21 cellular contexts compared by ENCODE assay signal in the genomic region with DNA sequence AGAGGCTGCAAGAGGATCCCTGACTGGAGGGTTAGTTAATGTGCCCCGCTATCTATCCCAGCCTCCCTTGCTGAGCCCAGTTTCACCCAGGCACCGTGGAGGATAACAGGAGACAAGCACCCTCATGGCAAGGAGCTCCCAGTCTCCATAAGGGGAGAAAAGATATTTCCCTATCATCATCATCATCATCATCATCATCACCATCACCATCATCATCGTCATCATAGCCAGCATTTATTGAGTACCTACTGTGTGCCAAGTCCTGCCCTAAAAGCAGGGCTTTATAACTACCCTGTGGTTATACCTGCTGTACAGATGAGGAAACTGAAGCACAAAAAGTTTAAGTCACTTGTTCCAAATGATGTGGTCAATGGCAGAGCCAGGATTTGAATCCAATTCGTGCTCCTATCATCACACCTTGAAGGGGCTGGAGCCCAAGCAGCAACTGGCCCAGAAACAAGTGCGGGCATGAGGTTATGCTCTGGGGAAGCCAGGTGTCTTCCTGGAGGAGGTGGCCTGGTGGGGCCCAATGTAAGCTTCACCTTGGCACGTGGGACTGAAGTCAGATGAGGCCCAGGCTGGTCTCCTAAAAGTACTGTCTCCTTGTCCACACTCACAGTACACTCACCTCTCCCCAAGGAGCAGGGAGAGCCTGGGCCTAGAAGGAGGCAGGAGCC. TPM values are rescaled to one million over a fixed set of nuclear protein-coding genes. Genes with fewer than 3 reads are reported as not detected.
DNase-seq lines count a peak whose midpoint lies in the region; ATAC-seq and TF ChIP-seq lines count a peak whose summit lies in the region.
"Had no signal": no experiment of that assay in that cellular context is flagged by ENCODE, and none has a peak within 500 bp of the region (broad histone marks: within the 10 kb centered on the region; RNA-seq: fewer than 3 reads in every experiment).

No MANE protein-coding gene starts in this region.

- peaks cover 32% of the 10 kb centered on the region for H3K36me3 Mint-ChIP-seq in endothelial cell (ENCODE audit: low read depth, unreplicated experiment)
- H3K36me3 Mint-ChIP-seq: CD8-positive, alpha-beta memory T cell had no signal

- H3K9me3 ChIP-seq in HEK293 (ENCODE audit: control insufficient read depth, insufficient read depth, low read depth, low read length) (no peaks in the 10 kb centered on the region), upper lobe of right lung (no peaks in the 10 kb centered on the region), mesenchymal stem cell (ENCODE audit: control insufficient read depth, low read length) (no peaks in the 10 kb centered on the region)

- POLR2A ChIA-PET in HEK293 (lab: Yijun Ruan, JAX), result no interaction called here

- no peak overlapping the region for H3K4ac ChIP-seq in mesenchymal stem cell (ENCODE audit: low read depth in 1 of 2, low read length in 2 of 2)

- no peak for ATAC-seq in upper lobe of right lung
- no peak for ATAC-seq in HG03095 (IDR thresholded peaks at IDR 0.05; ENCODE audit: unreplicated experiment)
- no peak for ATAC-seq in HG03439 (IDR thresholded peaks at IDR 0.05; ENCODE audit: unreplicated experiment)
- ATAC-seq: GM12878 had no signal

- no peak overlapping the region for H2BK12ac ChIP-seq in mesenchymal stem cell (ENCODE audit: low read length in 2 of 2)

- TF ChIP-seq CTCF in HEK293 (tag by site-specific recombination; IDR thresholded peaks at IDR 0.05), result no peak
- TF ChIP-seq CTCF in VCaP (conservative IDR thresholded peaks at IDR 0.05), result no peak
- TF ChIP-seq CTCF in endothelial cell (IDR thresholded peaks at IDR 0.05; ENCODE audit: unreplicated experiment), result no peak
- TF ChIP-seq CTCF in upper lobe of right lung (IDR thresholded peaks at IDR 0.05), result no peak

- no peak overlapping the region for H3K4me2 ChIP-seq in mesenchymal stem cell (ENCODE audit: low read length, poor library complexity, severe bottlenecking)

- no peak overlapping the region for H2AFZ ChIP-seq in mesenchymal stem cell (ENCODE audit: low read depth, low read length)

- H2BK120ac ChIP-seq in mesenchymal stem cell (ENCODE audit: low read depth, low read length), result no peak overlapping the region

- H2BK15ac ChIP-seq in mesenchymal stem cell (ENCODE audit: low read depth, poor library complexity, severe bottlenecking), result no peak overlapping the region

- no peak overlapping the region for H3K27ac Mint-ChIP-seq in endothelial cell (ENCODE audit: unreplicated experiment)
- H3K27ac Mint-ChIP-seq: H9 had no signal

- no peak overlapping the region for H3K14ac ChIP-seq in mesenchymal stem cell (ENCODE audit: low read length in 2 of 2)

- intact Hi-C loops in upper lobe of right lung (cut with DNase I), result no loop called here

- no peak overlapping the region for H3K9ac ChIP-seq in mesenchymal stem cell (ENCODE audit: low read length)

- H3K4me1 Mint-ChIP-seq in endothelial cell (ENCODE audit: unreplicated experiment), result peaks cover 5% of the 10 kb centered on the region
- H3K4me1 Mint-ChIP-seq: CD8-positive, alpha-beta memory T cell had no signal

- no peak overlapping the region for H3K23ac ChIP-seq in mesenchymal stem cell (ENCODE audit: low read length in 2 of 2)

- no peaks in the 10 kb centered on the region for H3K9me3 Mint-ChIP-seq in endothelial cell (ENCODE audit: unreplicated experiment)
- H3K9me3 Mint-ChIP-seq: CD8-positive, alpha-beta memory T cell; H9 had no signal

- H3K4me3 Mint-ChIP-seq in endothelial cell (ENCODE audit: unreplicated experiment), result peak overlapping the region; percentile 59
- H3K4me3 Mint-ChIP-seq: CD8-positive, alpha-beta memory T cell; H9 had no signal

- CTCF ChIA-PET in HEK293 (lab: Yijun Ruan, JAX), result interaction anchor here (0.6 to 1.7 kb wide), 2 partner anchors 29 to 176 kb away, joined by 3 to 7 read pairs; no protein-coding TSS in a partner anchor

- H4K91ac ChIP-seq in mesenchymal stem cell (ENCODE audit: low read length), result no peak overlapping the region

- no peaks in the 10 kb centered on the region for H3K27me3 ChIP-seq in upper lobe of right lung
- H3K27me3 ChIP-seq in mesenchymal stem cell (ENCODE audit: control insufficient read depth in 1 of 2, insufficient read depth in 1 of 2, low read length in 2 of 2), result peaks cover 47 to 96% of the 10 kb centered on the region in 2 experiments

- no peak overlapping the region for H2AK5ac ChIP-seq in mesenchymal stem cell (ENCODE audit: low read length, severe bottlenecking)

- no peak overlapping the region for H2BK5ac ChIP-seq in mesenchymal stem cell (ENCODE audit: low read depth, low read length, poor library complexity, severe bottlenecking)

- no peaks in the 10 kb centered on the region for H3K79me1 ChIP-seq in mesenchymal stem cell (replicated peaks; ENCODE audit: low read length, poor library complexity, severe bottlenecking)

- H3K4me1 ChIP-seq in HEK293 (ENCODE audit: control insufficient read depth, insufficient read depth, low read length) (peaks cover 27% of the 10 kb centered on the region), upper lobe of right lung (no peaks in the 10 kb centered on the region), mesenchymal stem cell (ENCODE audit: control insufficient read depth, insufficient read depth, low read depth, low read length) (no peaks in the 10 kb centered on the region)

- H3K27ac ChIP-seq in HEK293 (ENCODE audit: extremely low read depth, low read depth, low read length), result peak overlapping the region; percentile 64; the same call in 1 of the 2 replicates
- peak overlapping the region; percentile 14; the same call in 1 of the 2 replicates for H3K27ac ChIP-seq in VCaP
- no peak overlapping the region for H3K27ac ChIP-seq in upper lobe of right lung
- no peak overlapping the region for H3K27ac ChIP-seq in mesenchymal stem cell (ENCODE audit: low read length, poor library complexity, severe bottlenecking)

- H3K4me3 ChIP-seq in HEK293 (ENCODE audit: low read depth, low read length), result no peak overlapping the region
- H3K4me3 ChIP-seq in upper lobe of right lung, result no peak overlapping the region
- no peak overlapping the region for H3K4me3 ChIP-seq in mesenchymal stem cell (ENCODE audit: insufficient read depth in 1 of 2, low read depth in 1 of 2, low read length in 2 of 2)
- H3K4me3 ChIP-seq: GM12878 had no signal

- 57% methylated on average over 6 of the region's 6 CpGs for WGBS in mesenchymal stem cell

- no peak overlapping the region for H4K8ac ChIP-seq in mesenchymal stem cell (ENCODE audit: low read length)

- DNase-seq in endothelial cell (ENCODE audit: low spot score), result no peak
- peak; percentile 30 for DNase-seq in upper lobe of right lung
- DNase-seq in mesenchymal stem cell, result no peak
- DNase-seq: ACHN; AML-193; CD8-positive, alpha-beta memory T cell; COR-L47; DMS 273 treated with DMSO at 0.1 percent for 48 hours; DMS53; DND-41; EL; GOT3; H9; Karpas-422 had no signal

- H3K18ac ChIP-seq in mesenchymal stem cell (ENCODE audit: low read depth in 1 of 2, low read length in 2 of 2), result no peak overlapping the region

- H3K36me3 ChIP-seq in HEK293 (ENCODE audit: control insufficient read depth in 2 of 2, insufficient read depth in 1 of 2, low read length in 2 of 2) (no peaks in the 10 kb centered on the region), upper lobe of right lung (no peaks in the 10 kb centered on the region), mesenchymal stem cell (ENCODE audit: control insufficient read depth in 1 of 2, insufficient read depth in 2 of 2, low read depth in 1 of 2, low read length in 2 of 2) (no peaks in the 10 kb centered on the region)

- peaks cover 11% of the 10 kb centered on the region for H3K27me3 Mint-ChIP-seq in endothelial cell (ENCODE audit: unreplicated experiment)

TF ChIP-seq in HEK293, 187 proteins besides CTCF, POLR2A, EP300 and RAD21:
- TF ChIP-seq, protein P1, sequence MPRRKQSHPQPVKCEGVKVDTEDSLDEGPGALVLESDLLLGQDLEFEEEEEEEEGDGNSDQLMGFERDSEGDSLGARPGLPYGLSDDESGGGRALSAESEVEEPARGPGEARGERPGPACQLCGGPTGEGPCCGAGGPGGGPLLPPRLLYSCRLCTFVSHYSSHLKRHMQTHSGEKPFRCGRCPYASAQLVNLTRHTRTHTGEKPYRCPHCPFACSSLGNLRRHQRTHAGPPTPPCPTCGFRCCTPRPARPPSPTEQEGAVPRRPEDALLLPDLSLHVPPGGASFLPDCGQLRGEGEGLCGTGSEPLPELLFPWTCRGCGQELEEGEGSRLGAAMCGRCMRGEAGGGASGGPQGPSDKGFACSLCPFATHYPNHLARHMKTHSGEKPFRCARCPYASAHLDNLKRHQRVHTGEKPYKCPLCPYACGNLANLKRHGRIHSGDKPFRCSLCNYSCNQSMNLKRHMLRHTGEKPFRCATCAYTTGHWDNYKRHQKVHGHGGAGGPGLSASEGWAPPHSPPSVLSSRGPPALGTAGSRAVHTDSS (tag by site-specific recombination; IDR thresholded peaks at IDR 0.05), result peak; percentile 99
- no peak for TF ChIP-seq ZNF514 (tag by site-specific recombination; IDR thresholded peaks at IDR 0.05)

RNA-seq across cellular contexts. Expression of gene GLP1R, which starts 10.0 kb away (rescaled TPM):
- total RNA-seq in endothelial cell (ENCODE audit: unreplicated experiment) (42.5 TPM), upper lobe of right lung (not detected)
- polyA plus RNA-seq in mesenchymal stem cell (2013, experiment 1 of 2), result not detected
- not detected for polyA plus RNA-seq in mesenchymal stem cell (2013, experiment 2 of 2)
- total RNA-seq: CD8-positive, alpha-beta memory T cell; G401; GM12878 had no signal
- polyA plus RNA-seq: BJ; CD8-positive, alpha-beta memory T cell had no signal

RNA-seq across cellular contexts. Expression of gene SAYSD1, which starts 56.4 kb away (rescaled TPM):
- total RNA-seq in endothelial cell (ENCODE audit: unreplicated experiment) (10.8 TPM), upper lobe of right lung (15.2 TPM)
- polyA plus RNA-seq in mesenchymal stem cell (2013, experiment 1 of 2), result 7.1 TPM
- polyA plus RNA-seq in mesenchymal stem cell (2013, experiment 2 of 2), result 7.4 TPM

Comparison
In these comparisons a context has a peak if more than half of its experiments do, and no peak if none do; other contexts are left out.
1. H3K27ac ChIP-seq: peak in HEK293 (single experiment) and VCaP (single experiment); none in upper lobe of right lung (single experiment) and mesenchymal stem cell (single experiment).
2. RNA of gene GLP1R, which starts 10.0 kb away (total RNA-seq): 42.5 TPM in endothelial cell (single experiment); not detected in upper lobe of right lung (single experiment); every median in the first group is over 10 times any median in the second.